11 cellular contexts compared by ENCODE assay signal in the genomic region with DNA sequence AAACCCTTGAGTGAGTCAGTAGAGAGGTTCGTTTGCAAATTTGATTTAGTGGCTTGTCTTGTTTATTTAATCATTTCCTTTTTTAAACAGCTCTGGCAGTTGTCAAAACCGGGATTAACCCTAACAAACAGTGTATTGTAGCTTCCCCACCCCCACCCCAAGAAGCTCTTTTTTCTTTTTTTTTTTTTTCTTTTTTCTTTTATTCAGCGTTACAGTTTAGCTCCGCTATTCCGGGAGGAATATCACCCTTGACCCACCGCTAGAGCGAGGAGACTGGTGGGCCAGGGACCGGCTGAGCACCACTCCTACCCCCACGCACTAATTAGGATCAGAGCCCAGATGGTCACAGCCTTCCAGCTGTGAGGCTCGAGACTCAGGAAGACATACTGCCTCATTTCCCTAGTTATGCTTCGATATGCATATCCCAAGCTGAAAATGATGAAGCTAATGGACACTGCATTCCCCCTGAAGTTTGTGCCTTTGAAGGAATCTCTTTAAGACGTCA. TPM values are rescaled to one million over a fixed set of nuclear protein-coding genes. Genes with fewer than 3 reads are reported as not detected.
DNase-seq lines count a peak whose midpoint lies in the region; TF ChIP-seq lines count a peak whose summit lies in the region.
"Had no signal": no experiment of that assay in that cellular context is flagged by ENCODE, and none has a peak within 500 bp of the region (broad histone marks: within the 10 kb centered on the region; RNA-seq: fewer than 3 reads in every experiment).

No MANE protein-coding gene starts in this region.

- no peaks in the 10 kb centered on the region for H3F3A ChIP-seq in PC-9 (ENCODE audit: insufficient read depth, low read depth)

- DNase-seq in GM12865 (ENCODE audit: low read depth), result no peak
- DNase-seq in PC-9, result no peak
- DNase-seq in erythroblast (lab: John Stamatoyannopoulos, UW), result no peak
- DNase-seq in NCI-H1092 treated with DMSO at 0.1 percent for 48 hours (lab: John Stamatoyannopoulos, UW), result no peak
- DNase-seq in hepatic stellate cell (ENCODE audit: low spot score), result no peak
- no peak for DNase-seq in NCI-H1105 treated with DMSO at 0.1 percent for 48 hours (lab: John Stamatoyannopoulos, UW)
- DNase-seq: activated CD4-positive, alpha-beta T cell treated with anti-CD3 and anti-CD28 coated beads for 1 hour; GDM1; kidney glomerular epithelial cell had no signal

- H3K9ac ChIP-seq in iPS-15b (ENCODE audit: low read depth, low read length) (no peak overlapping the region), skeletal muscle satellite cell (ENCODE audit: low read depth, low read length) (no peak overlapping the region)

- H3K9me2 ChIP-seq in PC-9 (ENCODE audit: insufficient read depth), result no peaks in the 10 kb centered on the region

- peak overlapping the region; percentile 94 for H3K4me2 ChIP-seq in PC-9
- H3K4me2 ChIP-seq in skeletal muscle satellite cell (ENCODE audit: low read length), result peak overlapping the region; percentile 96

- H3K27ac ChIP-seq in PC-9, result no peak overlapping the region

- H3K27me3 ChIP-seq in PC-9 (ENCODE audit: insufficient read depth, low read depth) (no peaks in the 10 kb centered on the region), iPS-15b (ENCODE audit: control insufficient read depth, insufficient read depth, low read length) (peaks cover 29% of the 10 kb centered on the region), skeletal muscle satellite cell (ENCODE audit: control insufficient read depth, insufficient read depth, low read length) (peaks cover 65% of the 10 kb centered on the region)

- H3K36me3 ChIP-seq in PC-9 (ENCODE audit: low read depth) (no peaks in the 10 kb centered on the region), iPS-15b (ENCODE audit: control insufficient read depth, insufficient read depth, low read length) (no peaks in the 10 kb centered on the region), skeletal muscle satellite cell (ENCODE audit: insufficient read depth, low read length) (no peaks in the 10 kb centered on the region)

- H3K4me1 ChIP-seq in PC-9 (replicated peaks; ENCODE audit: insufficient read depth), result no peaks in the 10 kb centered on the region
- H3K4me1 ChIP-seq in iPS-15b (ENCODE audit: control insufficient read depth, insufficient read depth, low read length), result peaks cover 11% of the 10 kb centered on the region
- H3K4me1 ChIP-seq in skeletal muscle satellite cell (ENCODE audit: control insufficient read depth, insufficient read depth, low read length), result peaks cover 13% of the 10 kb centered on the region

- intact Hi-C loops in PC-9 (cut with micrococcal nuclease; ENCODE audit: unreplicated experiment), result loop anchor here (5.0 to 10.0 kb wide), 2 partner anchors 250 to 352 kb away; no protein-coding TSS in a partner anchor

- BruUV-seq in PC-9 (replicated peaks; lab: Mats Ljungman, UMichigan), result no TSS peak

- H3K79me2 ChIP-seq in PC-9 (ENCODE audit: low read depth), result no peaks in the 10 kb centered on the region

- peak overlapping the region; percentile 96 for H2AFZ ChIP-seq in PC-9

- TF ChIP-seq CTCF in GM12865 (IDR thresholded peaks at IDR 0.05; ENCODE audit: insufficient read depth, low read depth, low read length, missing control alignments), result no peak
- no peak for TF ChIP-seq CTCF in PC-9 (conservative IDR thresholded peaks at IDR 0.05)

- CTCF ChIA-PET in PC-9 (lab: Charles Lee), result no interaction called here

- H4K20me1 ChIP-seq in PC-9 (ENCODE audit: insufficient read depth), result no peaks in the 10 kb centered on the region

- TF ChIP-seq POLR2A in erythroblast (IDR thresholded peaks at IDR 0.05; ENCODE audit: low read length), result no peak

- no peaks in the 10 kb centered on the region for H3K9me3 ChIP-seq in PC-9 (ENCODE audit: insufficient read depth, low read depth)
- no peaks in the 10 kb centered on the region for H3K9me3 ChIP-seq in iPS-15b (ENCODE audit: control insufficient read depth, insufficient read depth, low read length)
- no peaks in the 10 kb centered on the region for H3K9me3 ChIP-seq in skeletal muscle satellite cell (replicated peaks; ENCODE audit: low read length)

- POLR2A ChIA-PET in PC-9 (lab: Charles Lee; ENCODE audit: unreplicated experiment), result no interaction called here

- H3K4me3 ChIP-seq in GM12865 (ENCODE audit: low read depth, low read length) (peak overlapping the region; percentile 76), PC-9 (peak overlapping the region; percentile 77), iPS-15b (ENCODE audit: low read depth, low read length) (peak overlapping the region; percentile 80), skeletal muscle satellite cell (ENCODE audit: low read length) (peak overlapping the region; percentile 79)

RNA-seq across cellular contexts. Expression of a gene that starts 2.0 kb away (rescaled TPM):
- total RNA-seq in PC-9 (2021), result 0.44 and 0.70 TPM in 2 replicates
- 0.22 and 0.25 TPM in 2 replicates for total RNA-seq in skeletal muscle satellite cell (2012; rRNA removed)
